1 cellular context compared by ENCODE assay signal in the genomic region with DNA sequence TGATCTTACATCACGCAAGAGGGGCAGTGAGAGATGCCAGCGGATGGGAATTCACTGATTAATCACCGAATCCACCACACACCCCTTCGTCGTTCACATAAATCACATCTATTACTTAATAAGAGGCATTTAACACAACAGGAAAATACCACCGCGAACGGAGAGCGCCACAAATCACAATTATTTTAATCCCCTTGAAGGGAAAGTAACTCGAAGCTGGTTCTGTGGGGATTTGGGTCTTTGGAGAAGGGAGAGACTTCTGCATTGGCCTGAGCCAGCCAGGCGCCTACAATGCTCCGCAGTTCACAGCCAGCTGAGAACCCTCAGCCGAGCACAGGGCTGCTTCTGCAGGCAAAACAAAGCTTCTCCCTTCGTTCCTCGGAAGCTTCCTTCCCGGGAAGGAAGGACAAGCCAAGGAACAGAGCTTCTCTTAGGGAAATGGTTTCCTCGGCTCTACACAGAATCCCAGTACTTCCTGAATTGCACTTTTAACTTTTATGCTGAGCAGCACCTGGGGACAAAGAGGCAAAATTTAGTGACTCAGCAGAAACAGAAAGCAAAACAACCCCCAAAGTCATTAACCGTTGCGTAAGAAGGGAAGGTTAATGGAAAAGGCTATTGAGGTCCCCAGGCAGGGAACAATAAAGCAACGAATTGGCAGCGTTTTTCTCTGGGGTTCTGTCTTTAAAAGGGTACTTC.
TF ChIP-seq lines count a peak whose summit lies in the region.

Gene LRP1B (minus strand): TSS at position 1 of the 699 bp plus-strand sequence. CDS start 287 bp downstream, outside the sequence.

TF ChIP-seq in IMR-90, 13 proteins besides CTCF, POLR2A, EP300 and RAD21 (continued from another document):
- no peak for TF ChIP-seq ELK1 (IDR thresholded peaks at IDR 0.05; ENCODE audit: borderline replicate concordance, low read depth, low read length)
- TF ChIP-seq, protein P1, sequence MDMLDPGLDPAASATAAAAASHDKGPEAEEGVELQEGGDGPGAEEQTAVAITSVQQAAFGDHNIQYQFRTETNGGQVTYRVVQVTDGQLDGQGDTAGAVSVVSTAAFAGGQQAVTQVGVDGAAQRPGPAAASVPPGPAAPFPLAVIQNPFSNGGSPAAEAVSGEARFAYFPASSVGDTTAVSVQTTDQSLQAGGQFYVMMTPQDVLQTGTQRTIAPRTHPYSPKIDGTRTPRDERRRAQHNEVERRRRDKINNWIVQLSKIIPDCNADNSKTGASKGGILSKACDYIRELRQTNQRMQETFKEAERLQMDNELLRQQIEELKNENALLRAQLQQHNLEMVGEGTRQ (IDR thresholded peaks at IDR 0.05; ENCODE audit: low read depth, low read length) = no peak
- no peak for TF ChIP-seq FOS (IDR thresholded peaks at IDR 0.05; ENCODE audit: low read depth, low read length)
- peak; percentile 55 for TF ChIP-seq CEBPB (IDR thresholded peaks at IDR 0.05; ENCODE audit: low read depth, low read length)
